Comparison of ENCODE assay signal across 1 cellular context in the genomic region with DNA sequence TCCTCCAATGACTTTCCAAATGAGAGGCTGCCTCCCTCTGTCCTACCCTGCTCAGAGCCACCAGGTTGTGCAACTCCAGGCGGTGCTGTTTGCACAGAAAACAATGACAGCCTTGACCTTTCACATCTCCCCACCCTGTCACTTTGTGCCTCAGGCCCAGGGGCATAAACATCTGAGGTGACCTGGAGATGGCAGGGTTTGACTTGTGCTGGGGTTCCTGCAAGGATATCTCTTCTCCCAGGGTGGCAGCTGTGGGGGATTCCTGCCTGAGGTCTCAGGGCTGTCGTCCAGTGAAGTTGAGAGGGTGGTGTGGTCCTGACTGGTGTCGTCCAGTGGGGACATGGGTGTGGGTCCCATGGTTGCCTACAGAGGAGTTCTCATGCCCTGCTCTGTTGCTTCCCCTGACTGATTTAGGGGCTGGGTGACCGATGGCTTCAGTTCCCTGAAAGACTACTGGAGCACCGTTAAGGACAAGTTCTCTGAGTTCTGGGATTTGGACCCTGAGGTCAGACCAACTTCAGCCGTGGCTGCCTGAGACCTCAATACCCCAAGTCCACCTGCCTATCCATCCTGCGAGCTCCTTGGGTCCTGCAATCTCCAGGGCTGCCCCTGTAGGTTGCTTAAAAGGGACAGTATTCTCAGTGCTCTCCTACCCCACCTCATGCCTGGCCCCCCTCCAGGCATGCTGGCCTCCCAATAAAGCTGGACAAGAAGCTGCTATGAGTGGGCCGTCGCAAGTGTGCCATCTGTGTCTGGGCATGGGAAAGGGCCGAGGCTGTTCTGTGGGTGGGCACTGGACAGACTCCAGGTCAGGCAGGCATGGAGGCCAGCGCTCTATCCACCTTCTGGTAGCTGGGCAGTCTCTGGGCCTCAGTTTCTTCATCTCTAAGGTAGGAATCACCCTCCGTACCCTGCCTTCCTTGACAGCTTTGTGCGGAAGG.
TF ChIP-seq lines count a peak whose summit lies in the region.

No MANE protein-coding gene starts in this region.

TF ChIP-seq in HepG2, 621 proteins besides CTCF, POLR2A, EP300 and RAD21 (continued from another document and continues in another):
- TF ChIP-seq ZNF766 (CRISPR knock-in tag; IDR thresholded peaks at IDR 0.05; ENCODE audit: borderline replicate concordance): peak; percentile 69; the same call in 1 of the 2 replicates
- peak; percentile 80 for TF ChIP-seq HHEX (CRISPR knock-in tag; IDR thresholded peaks at IDR 0.05)
- TF ChIP-seq NR2F1 (CRISPR knock-in tag; IDR thresholded peaks at IDR 0.05): peak; percentile 99 to 100
- TF ChIP-seq ZNF274 (CRISPR knock-in tag; IDR thresholded peaks at IDR 0.05): peak; percentile 79; the same call in 1 of the 2 replicates
- TF ChIP-seq ZNF558 (CRISPR knock-in tag; IDR thresholded peaks at IDR 0.05; ENCODE audit: borderline replicate concordance): no peak
- TF ChIP-seq ZKSCAN5 (CRISPR knock-in tag; IDR thresholded peaks at IDR 0.05): no peak
- TF ChIP-seq ZNF878 (CRISPR knock-in tag; IDR thresholded peaks at IDR 0.05): peak; percentile 92
- TF ChIP-seq, protein P1, sequence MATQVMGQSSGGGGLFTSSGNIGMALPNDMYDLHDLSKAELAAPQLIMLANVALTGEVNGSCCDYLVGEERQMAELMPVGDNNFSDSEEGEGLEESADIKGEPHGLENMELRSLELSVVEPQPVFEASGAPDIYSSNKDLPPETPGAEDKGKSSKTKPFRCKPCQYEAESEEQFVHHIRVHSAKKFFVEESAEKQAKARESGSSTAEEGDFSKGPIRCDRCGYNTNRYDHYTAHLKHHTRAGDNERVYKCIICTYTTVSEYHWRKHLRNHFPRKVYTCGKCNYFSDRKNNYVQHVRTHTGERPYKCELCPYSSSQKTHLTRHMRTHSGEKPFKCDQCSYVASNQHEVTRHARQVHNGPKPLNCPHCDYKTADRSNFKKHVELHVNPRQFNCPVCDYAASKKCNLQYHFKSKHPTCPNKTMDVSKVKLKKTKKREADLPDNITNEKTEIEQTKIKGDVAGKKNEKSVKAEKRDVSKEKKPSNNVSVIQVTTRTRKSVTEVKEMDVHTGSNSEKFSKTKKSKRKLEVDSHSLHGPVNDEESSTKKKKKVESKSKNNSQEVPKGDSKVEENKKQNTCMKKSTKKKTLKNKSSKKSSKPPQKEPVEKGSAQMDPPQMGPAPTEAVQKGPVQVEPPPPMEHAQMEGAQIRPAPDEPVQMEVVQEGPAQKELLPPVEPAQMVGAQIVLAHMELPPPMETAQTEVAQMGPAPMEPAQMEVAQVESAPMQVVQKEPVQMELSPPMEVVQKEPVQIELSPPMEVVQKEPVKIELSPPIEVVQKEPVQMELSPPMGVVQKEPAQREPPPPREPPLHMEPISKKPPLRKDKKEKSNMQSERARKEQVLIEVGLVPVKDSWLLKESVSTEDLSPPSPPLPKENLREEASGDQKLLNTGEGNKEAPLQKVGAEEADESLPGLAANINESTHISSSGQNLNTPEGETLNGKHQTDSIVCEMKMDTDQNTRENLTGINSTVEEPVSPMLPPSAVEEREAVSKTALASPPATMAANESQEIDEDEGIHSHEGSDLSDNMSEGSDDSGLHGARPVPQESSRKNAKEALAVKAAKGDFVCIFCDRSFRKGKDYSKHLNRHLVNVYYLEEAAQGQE (IDR thresholded peaks at IDR 0.05; ENCODE audit: borderline replicate concordance in 1 of 2, low read depth in 1 of 2, low read length in 2 of 2): peak in 1 of 2 experiments; percentile 67; a peak in 2 of 4 replicates
- TF ChIP-seq, protein P2, sequence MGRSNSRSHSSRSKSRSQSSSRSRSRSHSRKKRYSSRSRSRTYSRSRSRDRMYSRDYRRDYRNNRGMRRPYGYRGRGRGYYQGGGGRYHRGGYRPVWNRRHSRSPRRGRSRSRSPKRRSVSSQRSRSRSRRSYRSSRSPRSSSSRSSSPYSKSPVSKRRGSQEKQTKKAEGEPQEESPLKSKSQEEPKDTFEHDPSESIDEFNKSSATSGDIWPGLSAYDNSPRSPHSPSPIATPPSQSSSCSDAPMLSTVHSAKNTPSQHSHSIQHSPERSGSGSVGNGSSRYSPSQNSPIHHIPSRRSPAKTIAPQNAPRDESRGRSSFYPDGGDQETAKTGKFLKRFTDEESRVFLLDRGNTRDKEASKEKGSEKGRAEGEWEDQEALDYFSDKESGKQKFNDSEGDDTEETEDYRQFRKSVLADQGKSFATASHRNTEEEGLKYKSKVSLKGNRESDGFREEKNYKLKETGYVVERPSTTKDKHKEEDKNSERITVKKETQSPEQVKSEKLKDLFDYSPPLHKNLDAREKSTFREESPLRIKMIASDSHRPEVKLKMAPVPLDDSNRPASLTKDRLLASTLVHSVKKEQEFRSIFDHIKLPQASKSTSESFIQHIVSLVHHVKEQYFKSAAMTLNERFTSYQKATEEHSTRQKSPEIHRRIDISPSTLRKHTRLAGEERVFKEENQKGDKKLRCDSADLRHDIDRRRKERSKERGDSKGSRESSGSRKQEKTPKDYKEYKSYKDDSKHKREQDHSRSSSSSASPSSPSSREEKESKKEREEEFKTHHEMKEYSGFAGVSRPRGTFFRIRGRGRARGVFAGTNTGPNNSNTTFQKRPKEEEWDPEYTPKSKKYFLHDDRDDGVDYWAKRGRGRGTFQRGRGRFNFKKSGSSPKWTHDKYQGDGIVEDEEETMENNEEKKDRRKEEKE (IDR thresholded peaks at IDR 0.05): no peak
- TF ChIP-seq, protein P3, sequence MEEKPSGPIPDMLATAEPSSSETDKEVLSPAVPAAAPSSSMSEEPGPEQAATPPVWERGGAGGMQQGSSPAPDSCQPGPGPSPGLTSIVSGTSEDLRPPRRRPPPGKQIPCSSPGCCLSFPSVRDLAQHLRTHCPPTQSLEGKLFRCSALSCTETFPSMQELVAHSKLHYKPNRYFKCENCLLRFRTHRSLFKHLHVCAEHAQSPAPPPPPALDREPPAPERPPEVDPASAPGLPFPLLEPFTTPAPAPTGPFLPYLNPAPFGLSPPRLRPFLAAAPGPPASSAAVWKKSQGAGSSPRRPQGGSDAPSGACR (CRISPR knock-in tag; IDR thresholded peaks at IDR 0.05): peak; percentile 89; the same call in 1 of the 2 replicates
- no peak for TF ChIP-seq ZNF7 (CRISPR knock-in tag; IDR thresholded peaks at IDR 0.05)
- peak; percentile 70; the same call in 1 of the 2 replicates for TF ChIP-seq PITX1 (CRISPR knock-in tag; IDR thresholded peaks at IDR 0.05)
- peak; percentile 43; the same call in 1 of the 2 replicates for TF ChIP-seq TMF1 (CRISPR knock-in tag; IDR thresholded peaks at IDR 0.05; ENCODE audit: low read depth)
- no peak for TF ChIP-seq ZNF660 (CRISPR knock-in tag; IDR thresholded peaks at IDR 0.05; ENCODE audit: borderline replicate concordance, low read depth)
- TF ChIP-seq ZNF567 (CRISPR knock-in tag; IDR thresholded peaks at IDR 0.05; ENCODE audit: borderline replicate concordance): peak; percentile 85; the same call in 1 of the 2 replicates
- TF ChIP-seq, protein P4, sequence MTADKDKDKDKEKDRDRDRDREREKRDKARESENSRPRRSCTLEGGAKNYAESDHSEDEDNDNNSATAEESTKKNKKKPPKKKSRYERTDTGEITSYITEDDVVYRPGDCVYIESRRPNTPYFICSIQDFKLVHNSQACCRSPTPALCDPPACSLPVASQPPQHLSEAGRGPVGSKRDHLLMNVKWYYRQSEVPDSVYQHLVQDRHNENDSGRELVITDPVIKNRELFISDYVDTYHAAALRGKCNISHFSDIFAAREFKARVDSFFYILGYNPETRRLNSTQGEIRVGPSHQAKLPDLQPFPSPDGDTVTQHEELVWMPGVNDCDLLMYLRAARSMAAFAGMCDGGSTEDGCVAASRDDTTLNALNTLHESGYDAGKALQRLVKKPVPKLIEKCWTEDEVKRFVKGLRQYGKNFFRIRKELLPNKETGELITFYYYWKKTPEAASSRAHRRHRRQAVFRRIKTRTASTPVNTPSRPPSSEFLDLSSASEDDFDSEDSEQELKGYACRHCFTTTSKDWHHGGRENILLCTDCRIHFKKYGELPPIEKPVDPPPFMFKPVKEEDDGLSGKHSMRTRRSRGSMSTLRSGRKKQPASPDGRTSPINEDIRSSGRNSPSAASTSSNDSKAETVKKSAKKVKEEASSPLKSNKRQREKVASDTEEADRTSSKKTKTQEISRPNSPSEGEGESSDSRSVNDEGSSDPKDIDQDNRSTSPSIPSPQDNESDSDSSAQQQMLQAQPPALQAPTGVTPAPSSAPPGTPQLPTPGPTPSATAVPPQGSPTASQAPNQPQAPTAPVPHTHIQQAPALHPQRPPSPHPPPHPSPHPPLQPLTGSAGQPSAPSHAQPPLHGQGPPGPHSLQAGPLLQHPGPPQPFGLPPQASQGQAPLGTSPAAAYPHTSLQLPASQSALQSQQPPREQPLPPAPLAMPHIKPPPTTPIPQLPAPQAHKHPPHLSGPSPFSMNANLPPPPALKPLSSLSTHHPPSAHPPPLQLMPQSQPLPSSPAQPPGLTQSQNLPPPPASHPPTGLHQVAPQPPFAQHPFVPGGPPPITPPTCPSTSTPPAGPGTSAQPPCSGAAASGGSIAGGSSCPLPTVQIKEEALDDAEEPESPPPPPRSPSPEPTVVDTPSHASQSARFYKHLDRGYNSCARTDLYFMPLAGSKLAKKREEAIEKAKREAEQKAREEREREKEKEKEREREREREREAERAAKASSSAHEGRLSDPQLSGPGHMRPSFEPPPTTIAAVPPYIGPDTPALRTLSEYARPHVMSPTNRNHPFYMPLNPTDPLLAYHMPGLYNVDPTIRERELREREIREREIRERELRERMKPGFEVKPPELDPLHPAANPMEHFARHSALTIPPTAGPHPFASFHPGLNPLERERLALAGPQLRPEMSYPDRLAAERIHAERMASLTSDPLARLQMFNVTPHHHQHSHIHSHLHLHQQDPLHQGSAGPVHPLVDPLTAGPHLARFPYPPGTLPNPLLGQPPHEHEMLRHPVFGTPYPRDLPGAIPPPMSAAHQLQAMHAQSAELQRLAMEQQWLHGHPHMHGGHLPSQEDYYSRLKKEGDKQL (CRISPR knock-in tag; IDR thresholded peaks at IDR 0.05; ENCODE audit: low read depth): peak; percentile 97
- TF ChIP-seq CREM (IDR thresholded peaks at IDR 0.05): peak; percentile 87
- TF ChIP-seq CREM (CRISPR knock-in tag; IDR thresholded peaks at IDR 0.05): no peak
- TF ChIP-seq, protein P5, sequence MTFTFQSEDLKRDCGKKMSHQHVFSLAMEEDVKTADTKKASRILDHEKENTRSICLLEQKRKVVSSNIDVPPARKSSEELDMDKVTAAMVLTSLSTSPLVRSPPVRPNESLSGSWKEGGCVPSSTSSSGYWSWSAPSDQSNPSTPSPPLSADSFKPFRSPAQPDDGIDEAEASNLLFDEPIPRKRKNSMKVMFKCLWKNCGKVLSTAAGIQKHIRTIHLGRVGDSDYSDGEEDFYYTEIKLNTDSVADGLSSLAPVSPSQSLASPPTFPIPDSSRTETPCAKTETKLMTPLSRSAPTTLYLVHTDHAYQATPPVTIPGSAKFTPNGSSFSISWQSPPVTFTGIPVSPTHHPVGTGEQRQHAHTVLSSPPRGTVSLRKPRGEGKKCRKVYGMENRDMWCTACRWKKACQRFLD (CRISPR knock-in tag; IDR thresholded peaks at IDR 0.05; ENCODE audit: borderline replicate concordance): 0 out of 2 replicates have a peak, but pooled peaks have one; percentile 76
- no peak for TF ChIP-seq ZNF138 (CRISPR knock-in tag; IDR thresholded peaks at IDR 0.05; ENCODE audit: low read depth)
- TF ChIP-seq NR2C2 (CRISPR knock-in tag; IDR thresholded peaks at IDR 0.05; ENCODE audit: borderline replicate concordance): peak; percentile 98
- TF ChIP-seq, protein P6, sequence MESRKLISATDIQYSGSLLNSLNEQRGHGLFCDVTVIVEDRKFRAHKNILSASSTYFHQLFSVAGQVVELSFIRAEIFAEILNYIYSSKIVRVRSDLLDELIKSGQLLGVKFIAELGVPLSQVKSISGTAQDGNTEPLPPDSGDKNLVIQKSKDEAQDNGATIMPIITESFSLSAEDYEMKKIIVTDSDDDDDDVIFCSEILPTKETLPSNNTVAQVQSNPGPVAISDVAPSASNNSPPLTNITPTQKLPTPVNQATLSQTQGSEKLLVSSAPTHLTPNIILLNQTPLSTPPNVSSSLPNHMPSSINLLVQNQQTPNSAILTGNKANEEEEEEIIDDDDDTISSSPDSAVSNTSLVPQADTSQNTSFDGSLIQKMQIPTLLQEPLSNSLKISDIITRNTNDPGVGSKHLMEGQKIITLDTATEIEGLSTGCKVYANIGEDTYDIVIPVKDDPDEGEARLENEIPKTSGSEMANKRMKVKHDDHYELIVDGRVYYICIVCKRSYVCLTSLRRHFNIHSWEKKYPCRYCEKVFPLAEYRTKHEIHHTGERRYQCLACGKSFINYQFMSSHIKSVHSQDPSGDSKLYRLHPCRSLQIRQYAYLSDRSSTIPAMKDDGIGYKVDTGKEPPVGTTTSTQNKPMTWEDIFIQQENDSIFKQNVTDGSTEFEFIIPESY (CRISPR knock-in tag; IDR thresholded peaks at IDR 0.05): peak; percentile 90
- no peak; the same call in 1 of the 2 replicates for TF ChIP-seq ZNF773 (CRISPR knock-in tag; IDR thresholded peaks at IDR 0.05; ENCODE audit: borderline replicate concordance)
- TF ChIP-seq ZNF724P (CRISPR knock-in tag; IDR thresholded peaks at IDR 0.05; ENCODE audit: borderline replicate concordance): peak; percentile 34; the same call in 1 of the 2 replicates
- TF ChIP-seq PHF5A (CRISPR knock-in tag; IDR thresholded peaks at IDR 0.05; ENCODE audit: low read depth, unreplicated experiment): peak; percentile 99
- peak; percentile 91 for TF ChIP-seq ZBTB38 (CRISPR knock-in tag; IDR thresholded peaks at IDR 0.05)
- no peak for TF ChIP-seq ZNF10 (CRISPR knock-in tag; IDR thresholded peaks at IDR 0.05; ENCODE audit: borderline replicate concordance, low read depth)
- TF ChIP-seq SUZ12 (IDR thresholded peaks at IDR 0.05; ENCODE audit: low read depth, low read length): no peak
- TF ChIP-seq NR2F2 (IDR thresholded peaks at IDR 0.05; ENCODE audit: borderline replicate concordance, low read depth): no peak
- TF ChIP-seq RFXAP (CRISPR knock-in tag; IDR thresholded peaks at IDR 0.05; ENCODE audit: borderline replicate concordance): peak; percentile 89; the same call in 1 of the 2 replicates
- no peak for TF ChIP-seq ZNF30 (CRISPR knock-in tag; IDR thresholded peaks at IDR 0.05)
- TF ChIP-seq MEIS2 (CRISPR knock-in tag; IDR thresholded peaks at IDR 0.05): peak; percentile 99
- no peak for TF ChIP-seq PHF20 (CRISPR knock-in tag; IDR thresholded peaks at IDR 0.05)
- TF ChIP-seq RFX5 (IDR thresholded peaks at IDR 0.05; ENCODE audit: low read depth, low read length): no peak
- TF ChIP-seq ZNF713 (CRISPR knock-in tag; IDR thresholded peaks at IDR 0.05): no peak
- TF ChIP-seq FIP1L1 (IDR thresholded peaks at IDR 0.05; ENCODE audit: borderline replicate concordance, insufficient read depth, low read depth, low read length): no peak
- no peak for TF ChIP-seq ZNF44 (CRISPR knock-in tag; IDR thresholded peaks at IDR 0.05)
- peak; percentile 98 for TF ChIP-seq PPARG (CRISPR knock-in tag; conservative IDR thresholded peaks at IDR 0.05)
- TF ChIP-seq ATAD3A (CRISPR knock-in tag; IDR thresholded peaks at IDR 0.05): no peak
- no peak for TF ChIP-seq ZNF775 (CRISPR knock-in tag; IDR thresholded peaks at IDR 0.05; ENCODE audit: borderline replicate concordance)
- TF ChIP-seq, protein P7, sequence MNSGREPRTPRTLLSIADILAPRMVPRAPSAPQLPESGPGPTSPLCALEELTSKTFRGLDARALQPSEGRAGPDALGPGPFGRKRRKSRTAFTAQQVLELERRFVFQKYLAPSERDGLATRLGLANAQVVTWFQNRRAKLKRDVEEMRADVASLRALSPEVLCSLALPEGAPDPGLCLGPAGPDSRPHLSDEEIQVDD (CRISPR knock-in tag; IDR thresholded peaks at IDR 0.05; ENCODE audit: borderline replicate concordance): no peak
- TF ChIP-seq BRD4 (CRISPR knock-in tag; IDR thresholded peaks at IDR 0.05): peak; percentile 95
